ENCODE assay signal across 23 cellular contexts in the genomic region with DNA sequence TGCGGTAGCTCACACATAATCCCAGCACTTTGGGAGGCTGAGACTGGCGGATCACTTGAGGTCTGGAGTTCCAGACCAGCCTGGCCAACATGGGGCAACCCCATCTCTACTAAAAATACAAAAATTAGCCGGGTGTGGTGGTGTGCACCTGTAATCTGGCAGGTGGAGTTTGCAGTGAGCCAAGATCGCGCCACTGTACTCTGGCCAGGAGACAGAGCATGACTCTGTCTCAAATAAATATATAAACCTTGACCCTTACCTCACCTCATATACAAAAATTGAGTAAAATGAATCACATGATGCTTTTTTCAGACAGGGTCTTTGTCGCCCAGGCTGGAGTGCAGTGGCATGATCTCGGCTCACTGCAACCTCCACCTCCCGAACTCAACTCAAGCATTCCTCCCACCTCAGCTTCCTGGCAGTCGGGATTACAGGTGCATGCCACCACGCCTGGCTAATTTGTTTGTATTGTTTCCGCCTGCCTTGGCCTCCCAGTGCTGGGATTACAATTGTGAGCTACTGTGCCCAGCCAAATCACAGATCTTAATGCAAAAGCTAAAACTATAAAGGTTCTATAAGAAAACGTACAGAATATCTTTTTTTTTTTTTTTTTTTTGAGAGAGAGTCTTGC. TPM values are rescaled to one million over a fixed set of nuclear protein-coding genes. Genes with fewer than 3 reads are reported as not detected.
DNase-seq lines count a peak whose midpoint lies in the region; ATAC-seq and TF ChIP-seq lines count a peak whose summit lies in the region.
"Had no signal": no experiment of that assay in that cellular context is flagged by ENCODE, and none has a peak within 500 bp of the region (broad histone marks: within the 10 kb centered on the region; RNA-seq: fewer than 3 reads in every experiment).

No MANE protein-coding gene starts in this region.

- intact Hi-C loops in spleen (cut with DNase I; ENCODE audit: low total_unique reads) (no loop called here), mammary epithelial cell (cut with micrococcal nuclease) (no loop called here), esophagus muscularis mucosa (cut with DNase I) (no loop called here)

- no peak overlapping the region for H3T11ph ChIP-seq in H9 (ENCODE audit: low read length)

- no peak overlapping the region for H3K4me2 ChIP-seq in H9 (ENCODE audit: insufficient read depth, insufficient read length, low read length)
- no peak overlapping the region for H3K4me2 ChIP-seq in mammary epithelial cell (ENCODE audit: insufficient read depth, low read depth, low read length)

- H3K27ac ChIP-seq in H9 (ENCODE audit: insufficient read length, low read depth, low read length) (no peak overlapping the region), spleen (no peak overlapping the region), mammary epithelial cell (ENCODE audit: insufficient read depth, low read depth, low read length) (no peak overlapping the region), esophagus muscularis mucosa (replicated peaks in 1 of 4) (no peak overlapping the region)
- H3K27ac ChIP-seq: brain microvascular endothelial cell, epithelial cell of prostate, SJCRH30, stomach, tibial nerve had no signal

- TF ChIP-seq EP300 in esophagus muscularis mucosa (IDR thresholded peaks at IDR 0.05) = no peak

- H3K23me2 ChIP-seq in H9 (ENCODE audit: insufficient read length, low read depth, low read length, poor library complexity, severe bottlenecking) = no peaks in the 10 kb centered on the region

- H3K4ac ChIP-seq in H9 (ENCODE audit: low read depth, low read length) = no peak overlapping the region

- TF ChIP-seq POLR2A in spleen (IDR thresholded peaks at IDR 0.05) (no peak), esophagus muscularis mucosa (IDR thresholded peaks at IDR 0.05; ENCODE audit: low read depth) (no peak)

- H3K79me2 ChIP-seq in H9 (ENCODE audit: insufficient read depth, low read length) (peaks cover 53% of the 10 kb centered on the region; the same call in 1 of the 2 replicates), mammary epithelial cell (ENCODE audit: insufficient read depth, low read length) (peaks cover 99% of the 10 kb centered on the region)

- no peaks in the 10 kb centered on the region for H4K20me1 ChIP-seq in H9 (ENCODE audit: control insufficient read depth, insufficient read depth, insufficient read length)
- H4K20me1 ChIP-seq in mammary epithelial cell (ENCODE audit: insufficient read depth, low read length) = peaks cover 3% of the 10 kb centered on the region

- peaks cover 98% of the 10 kb centered on the region for H3K36me3 Mint-ChIP-seq in activated T-cell treated with anti-CD3 and anti-CD28 coated beads, Interleukin-2, amount 50 U/mL, for 24 hours (ENCODE audit: low read depth)
- peaks cover 22% of the 10 kb centered on the region for H3K36me3 Mint-ChIP-seq in activated T-cell treated with anti-CD3 and anti-CD28 coated beads, Interleukin-2, amount 50 U/mL, for 4 hours (ENCODE audit: insufficient read depth)
- H3K36me3 Mint-ChIP-seq in H9 (ENCODE audit: insufficient read depth in 1 of 3, low read depth in 3 of 3) = peaks cover 43 to 95% (median 79%) of the 10 kb centered on the region in 3 experiments; a peak in 6 of 7 replicates

- H4K5ac ChIP-seq in H9 (ENCODE audit: insufficient read length, low read depth, low read length) = no peak overlapping the region

- CTCF ChIA-PET in mammary epithelial cell (lab: Charles Lee; ENCODE audit: low non-redundant PET) = no interaction called here

- H2BK15ac ChIP-seq in H9 (ENCODE audit: low read depth, low read length) = no peak overlapping the region

- H2AFZ ChIP-seq in H9 (ENCODE audit: low read length) (no peak overlapping the region), mammary epithelial cell (ENCODE audit: low read depth, low read length) (no peak overlapping the region)

- H3K23ac ChIP-seq in H9 (ENCODE audit: insufficient read length, low read depth, low read length) = no peak overlapping the region

- H2BK5ac ChIP-seq in H9 (ENCODE audit: insufficient read length, low read length) = no peak overlapping the region

- H3K56ac ChIP-seq in H9 (ENCODE audit: insufficient read length, low read depth, low read length) = no peak overlapping the region

- H3K9me3 Mint-ChIP-seq in activated T-cell treated with anti-CD3 and anti-CD28 coated beads, Interleukin-2, amount 50 U/mL, for 24 hours = no peaks in the 10 kb centered on the region
- no peaks in the 10 kb centered on the region for H3K9me3 Mint-ChIP-seq in activated T-cell treated with anti-CD3 and anti-CD28 coated beads, Interleukin-2, amount 50 U/mL, for 4 hours
- no peaks in the 10 kb centered on the region for H3K9me3 Mint-ChIP-seq in H9
- H3K9me3 Mint-ChIP-seq: activated naive CD4-positive, alpha-beta T cell treated with anti-CD3 and anti-CD28 coated beads for 36 hours; activated T-helper 1 cell treated with anti-CD3 and anti-CD28 coated beads, Interleukin-12 subunit alpha, Interleukin-12 subunit beta, Interleukin-2, Interleukin-4 antibody, amounts not matched to agents 30 ng/mL and 10 ng/mL and 1 ng/mL, durations not matched to agents 14 hours and 24 hours and 36 hours had no signal

- H3K27ac Mint-ChIP-seq in activated T-cell treated with anti-CD3 and anti-CD28 coated beads, Interleukin-2, amount 50 U/mL, for 24 hours = peak overlapping the region; percentile 61
- H3K27ac Mint-ChIP-seq in H9 = peak overlapping the region in 2 of 3 experiments; percentile 82 to 91; a peak in 5 of 7 replicates
- H3K27ac Mint-ChIP-seq: activated CD4-positive, alpha-beta T cell treated with anti-CD3 and anti-CD28 coated beads for 36 hours; activated naive CD4-positive, alpha-beta T cell treated with anti-CD3 and anti-CD28 coated beads for 36 hours; activated T-helper 1 cell treated with anti-CD3 and anti-CD28 coated beads, Interleukin-12 subunit alpha, Interleukin-12 subunit beta, Interleukin-2, Interleukin-4 antibody, amounts not matched to agents 30 ng/mL and 10 ng/mL and 1 ng/mL, durations not matched to agents 14 hours and 24 hours and 36 hours had no signal

- no peak overlapping the region for H4K91ac ChIP-seq in H9 (ENCODE audit: insufficient read length, low read depth, low read length)

- H2AK5ac ChIP-seq in H9 (ENCODE audit: insufficient read length, low read length) = no peak overlapping the region

- H3K4me3 ChIP-seq in spleen (no peak overlapping the region), mammary epithelial cell (replicated peaks in 1 of 3; ENCODE audit: insufficient read depth in 1 of 3, low read depth in 2 of 3, low read length in 3 of 3) (no peak overlapping the region), esophagus muscularis mucosa (no peak overlapping the region)
- H3K4me3 ChIP-seq: MG63, SJCRH30, stomach, tibial nerve had no signal

- WGBS in H9 (ENCODE audit: extremely low coverage, insufficient read length, low lambda C conversion rate) = no CpG with 5 or more reads among the region's 12 CpGs
- 89 to 93% (median 92%) methylated on average over 11 to 12 of the region's 12 CpGs for WGBS in spleen, 5 donors
- WGBS in mammary epithelial cell (ENCODE audit: low coverage, missing lambda C conversion rate) = 87% methylated on average over 12 of the region's 12 CpGs
- WGBS in esophagus muscularis mucosa = 83% methylated on average over 12 of the region's 12 CpGs

- H3K9ac ChIP-seq in H9 (ENCODE audit: extremely low read depth, insufficient read length, low read length) (no peak overlapping the region), mammary epithelial cell (ENCODE audit: insufficient read depth, low read length) (no peak overlapping the region)

- no peaks in the 10 kb centered on the region for H3K4me1 ChIP-seq in H9 (ENCODE audit: insufficient read depth, low read length)
- peaks cover 0 to 6% (median 0%) of the 10 kb centered on the region in 6 donors for H3K4me1 ChIP-seq in spleen
- no peaks in the 10 kb centered on the region for H3K4me1 ChIP-seq in mammary epithelial cell (ENCODE audit: insufficient read depth, low read length)
- H3K4me1 ChIP-seq in esophagus muscularis mucosa = peaks cover 0 to 10% (median 3%) of the 10 kb centered on the region in 4 donors
- H3K4me1 ChIP-seq: SJCRH30, tibial nerve had no signal

- TF ChIP-seq CTCF in H9 (conservative IDR thresholded peaks at IDR 0.05) (no peak), spleen (IDR thresholded peaks at IDR 0.05 in 8 of 11, conservative IDR thresholded peaks at IDR 0.05 in 3 of 11) (no peak), mammary epithelial cell (conservative IDR thresholded peaks at IDR 0.05 in 1 of 2, IDR thresholded peaks at IDR 0.05 in 1 of 2; ENCODE audit: extremely low read depth in 1 of 2, insufficient read depth in 1 of 2, low read depth in 1 of 2, low read length in 2 of 2) (no peak), esophagus muscularis mucosa (IDR thresholded peaks at IDR 0.05) (no peak)

- H4K8ac ChIP-seq in H9 (replicated peaks; ENCODE audit: insufficient read length, low read depth, low read length) = no peak overlapping the region

- no peaks in the 10 kb centered on the region for H3K27me3 ChIP-seq in H9 (ENCODE audit: insufficient read depth, low read length)
- H3K27me3 ChIP-seq in spleen (replicated peaks in 1 of 7) = no peaks in the 10 kb centered on the region
- no peaks in the 10 kb centered on the region for H3K27me3 ChIP-seq in mammary epithelial cell (ENCODE audit: insufficient read depth, low read length)
- H3K27me3 ChIP-seq in esophagus muscularis mucosa = no peaks in the 10 kb centered on the region
- H3K27me3 ChIP-seq: brain microvascular endothelial cell, MG63, SJCRH30, stomach, tibial nerve had no signal

- no peaks in the 10 kb centered on the region for H3K27me3 Mint-ChIP-seq in activated T-cell treated with anti-CD3 and anti-CD28 coated beads, Interleukin-2, amount 50 U/mL, for 24 hours
- H3K27me3 Mint-ChIP-seq in activated T-cell treated with anti-CD3 and anti-CD28 coated beads, Interleukin-2, amount 50 U/mL, for 4 hours (ENCODE audit: low read depth) = no peaks in the 10 kb centered on the region
- H3K27me3 Mint-ChIP-seq in H9 (ENCODE audit: low read depth) = no peaks in the 10 kb centered on the region
- H3K27me3 Mint-ChIP-seq: activated CD4-positive, alpha-beta T cell treated with anti-CD3 and anti-CD28 coated beads for 36 hours had no signal

- dilution Hi-C loops in mammary epithelial cell (cut with HindIII; ENCODE audit: low sequenced_read_pairs) = no loop called here

- H3K18ac ChIP-seq in H9 (ENCODE audit: insufficient read length, low read depth, low read length) = no peak overlapping the region

- in situ Hi-C loops in mammary epithelial cell (cut with MboI; ENCODE audit: low sequenced_read_pairs in 2 of 2) = no loop called here

- H2BK20ac ChIP-seq in H9 (ENCODE audit: low read depth, low read length, poor library complexity, severe bottlenecking) = no peak overlapping the region

- no peak for DNase-seq in activated T-cell treated with anti-CD3 and anti-CD28 coated beads, Interleukin-2, amount 50 U/mL, for 24 hours
- DNase-seq in activated T-cell treated with anti-CD3 and anti-CD28 coated beads, Interleukin-2, amount 50 U/mL, for 4 hours = no peak
- DNase-seq in H9 = no peak
- DNase-seq in left kidney (ENCODE audit: low read depth, low spot score) = peak; percentile 43
- peak; percentile 23 for DNase-seq in spleen
- DNase-seq in mammary epithelial cell = no peak
- DNase-seq in esophagus muscularis mucosa (ENCODE audit: extremely low spot score) = no peak
- DNase-seq in NCI-H1105 (lab: John Stamatoyannopoulos, UW) = no peak
- DNase-seq: activated CD4-positive, alpha-beta T cell treated with anti-CD3 and anti-CD28 coated beads for 36 hours; activated naive CD4-positive, alpha-beta T cell treated with anti-CD3 and anti-CD28 coated beads for 36 hours; amniotic stem cell; brain microvascular endothelial cell; DMS79 treated with DMSO at 0.1 percent for 48 hours; KG1; kidney; MG63; NCI-H2029 treated with DMSO at 0.1 percent for 48 hours; NCI-H748 treated with DMSO at 0.1 percent for 48 hours; SJCRH30; stomach had no signal

- H3K9me3 ChIP-seq in H9 (ENCODE audit: control insufficient read depth, low read depth, low read length) (no peaks in the 10 kb centered on the region), spleen (no peaks in the 10 kb centered on the region), mammary epithelial cell (replicated peaks; ENCODE audit: insufficient read depth, low read length) (no peaks in the 10 kb centered on the region), esophagus muscularis mucosa (no peaks in the 10 kb centered on the region)
- H3K9me3 ChIP-seq: MG63, SJCRH30, stomach, tibial nerve had no signal

- no TSS peak for BruUV-seq in mammary epithelial cell (replicated peaks; lab: Mats Ljungman, UMichigan)

- no peak overlapping the region for H3K4me3 Mint-ChIP-seq in activated T-cell treated with anti-CD3 and anti-CD28 coated beads, Interleukin-2, amount 50 U/mL, for 24 hours
- H3K4me3 Mint-ChIP-seq in activated T-cell treated with anti-CD3 and anti-CD28 coated beads, Interleukin-2, amount 50 U/mL, for 4 hours = no peak overlapping the region
- H3K4me3 Mint-ChIP-seq in H9 = no peak overlapping the region; a peak in 1 of 5 replicates
- H3K4me3 Mint-ChIP-seq: activated CD4-positive, alpha-beta T cell treated with anti-CD3 and anti-CD28 coated beads for 36 hours; activated naive CD4-positive, alpha-beta T cell treated with anti-CD3 and anti-CD28 coated beads for 36 hours; activated T-helper 1 cell treated with anti-CD3 and anti-CD28 coated beads, Interleukin-12 subunit alpha, Interleukin-12 subunit beta, Interleukin-2, Interleukin-4 antibody, amounts not matched to agents 30 ng/mL and 10 ng/mL and 1 ng/mL, durations not matched to agents 14 hours and 24 hours and 36 hours had no signal

- peaks cover 0 to 100% (median 78%) of the 10 kb centered on the region in 6 donors for H3K36me3 ChIP-seq in spleen
- H3K36me3 ChIP-seq in mammary epithelial cell (ENCODE audit: insufficient read depth, low read length) = peaks cover 29% of the 10 kb centered on the region
- peaks cover 31 to 85% (median 52%) of the 10 kb centered on the region in 4 donors for H3K36me3 ChIP-seq in esophagus muscularis mucosa

- no peak for ATAC-seq in activated T-cell treated with anti-CD3 and anti-CD28 coated beads, Interleukin-2, amount 50 U/mL, for 4 hours
- ATAC-seq: activated CD4-positive, alpha-beta T cell treated with anti-CD3 and anti-CD28 coated beads for 36 hours had no signal

- H2BK12ac ChIP-seq in H9 (ENCODE audit: insufficient read length, low read depth, low read length) = no peak overlapping the region

- no peaks in the 10 kb centered on the region for H3K79me1 ChIP-seq in H9 (ENCODE audit: insufficient read depth, low read depth, low read length, poor library complexity, severe bottlenecking)

- H2BK120ac ChIP-seq in H9 (ENCODE audit: low read depth, low read length, poor library complexity, severe bottlenecking) = no peak overlapping the region

- H3K4me1 Mint-ChIP-seq in activated T-cell treated with anti-CD3 and anti-CD28 coated beads, Interleukin-2, amount 50 U/mL, for 24 hours (ENCODE audit: low read depth) = peaks cover 23% of the 10 kb centered on the region
- peaks cover 13% of the 10 kb centered on the region for H3K4me1 Mint-ChIP-seq in activated T-cell treated with anti-CD3 and anti-CD28 coated beads, Interleukin-2, amount 50 U/mL, for 4 hours (ENCODE audit: low read depth)
- peaks cover 16 to 25% of the 10 kb centered on the region in 2 experiments for H3K4me1 Mint-ChIP-seq in H9

- H3K14ac ChIP-seq in H9 (ENCODE audit: insufficient read depth, low read length) = no peak overlapping the region

RNA-seq across cellular contexts. Expression of gene XPO1, which starts 25.3 kb away (rescaled TPM):
- 100 to 1,000 TPM; 184 to 211 (median 196) TPM for total RNA-seq in activated T-cell treated with anti-CD3 and anti-CD28 coated beads, Interleukin-2, amount 50 U/mL, for 4 hours
- total RNA-seq in H9 (2021) (318 and 320 TPM in 2 replicates), spleen (100 to 1,000 TPM in 5 of 7 donors, 10 to 100 TPM in 2; 98.2 to 164 (median 121) TPM), mammary epithelial cell (100 to 1,000 TPM in 1 of 2 donors, 10 to 100 TPM in 1; 96.7 to 127 TPM), esophagus muscularis mucosa (100 to 1,000 TPM in 1 of 4 donors, 10 to 100 TPM in 3; 55.8 to 117 (median 65.4) TPM)
- polyA plus RNA-seq in spleen (10 to 100 TPM; 56.8 to 82.3 (median 64.7) TPM), mammary epithelial cell (53.0 TPM)
- 63.8 TPM for polyA minus RNA-seq in mammary epithelial cell

RNA-seq across cellular contexts. Expression of gene USP34, which starts 42.0 kb away (rescaled TPM):
- total RNA-seq in activated T-cell treated with anti-CD3 and anti-CD28 coated beads, Interleukin-2, amount 50 U/mL, for 4 hours = 10 to 100 TPM; 57.0 to 58.1 (median 58.1) TPM
- total RNA-seq in H9 (2021) (84.3 and 93.9 TPM in 2 replicates), spleen (100 to 1,000 TPM; 124 to 222 (median 152) TPM), mammary epithelial cell (100 to 1,000 TPM in 1 of 2 donors, 10 to 100 TPM in 1; 84.5 to 108 TPM), esophagus muscularis mucosa (100 to 1,000 TPM; 124 to 137 (median 129) TPM)
- polyA plus RNA-seq in spleen (10 to 100 TPM; 52.1 to 59.8 (median 58.4) TPM), mammary epithelial cell (23.1 TPM)
- 193 TPM for polyA minus RNA-seq in mammary epithelial cell

Comparison
In these comparisons a context has a peak if more than half of its experiments do, and no peak if none do; other contexts are left out.
1. DNase-seq: peak in left kidney (single experiment) and spleen (single experiment); none in activated T-cell treated with anti-CD3 and anti-CD28 coated beads, Interleukin-2, amount 50 U/mL, for 24 hours (single experiment), activated T-cell treated with anti-CD3 and anti-CD28 coated beads, Interleukin-2, amount 50 U/mL, for 4 hours (single experiment), H9 (single experiment), mammary epithelial cell (single experiment), esophagus muscularis mucosa (single experiment) and NCI-H1105 (single experiment).